Comparison of ENCODE assay signal across 23 cellular contexts in the genomic region with DNA sequence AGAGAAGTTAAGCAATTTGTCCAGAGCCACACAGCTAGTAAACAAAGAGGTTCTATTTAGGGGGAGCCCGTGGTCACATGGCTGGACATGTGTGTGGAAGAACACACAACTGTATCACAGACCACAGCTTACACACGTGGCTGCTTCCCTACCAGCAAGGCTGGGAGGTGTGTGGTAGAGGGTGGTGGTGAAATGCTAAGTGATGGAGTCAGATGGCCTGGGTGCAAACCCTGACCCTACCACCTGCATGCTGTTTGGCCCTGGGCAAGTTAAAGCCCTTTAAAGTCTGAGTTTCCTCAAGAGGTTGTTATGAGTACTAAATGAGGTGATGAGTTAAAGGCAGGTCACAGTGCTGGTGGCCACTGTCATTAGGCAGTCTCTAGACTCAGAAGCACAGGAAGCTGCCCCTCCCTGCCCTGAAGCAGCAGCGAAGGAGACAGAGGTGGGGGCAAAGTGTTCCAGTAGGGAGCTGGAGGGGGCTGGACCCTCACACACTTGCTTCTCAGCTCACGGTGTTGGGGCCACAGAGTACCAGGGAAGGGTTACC.
"Had no signal": no experiment of that assay in that cellular context is flagged by ENCODE, and none has a peak within 500 bp of the region (broad histone marks: within the 10 kb centered on the region; RNA-seq: fewer than 3 reads in every experiment).

No MANE protein-coding gene starts in this region.

- H3K36me3 ChIP-seq: cardiac muscle cell, lower lobe of right lung, tibial artery had no signal

- FAIRE-seq: small intestine had no signal

- H3K27ac ChIP-seq: cardiac muscle cell, lower lobe of right lung, tibial artery had no signal

- H3K9me3 Mint-ChIP-seq: activated CD4-positive, alpha-beta memory T cell treated with anti-CD3 and anti-CD28 coated beads for 36 hours; activated T-helper 2 cell treated with anti-CD3 and anti-CD28 coated beads, Interferon-gamma antibody, Interleukin-2, Interleukin-4, amounts not matched to agents 10 μg/mL and 5 μg/mL and 100 μg/mL, durations not matched to agents 14 hours and 24 hours and 36 hours; dendritic cell treated with granulocyte-macrophage colony-stimulating factor and Interleukin-4, amounts not matched to agents 40 ng/mL and 50 ng/mL, for 4 days; naive B cell; stimulated activated naive CD8-positive, alpha-beta T cell treated with anti-CD3 and anti-CD28 coated beads, Interleukin-15, Interleukin-2, amounts not matched to agents 100 ng/mL and 50 ng/mL, for 24 hours; T-helper 2 cell treated with Interferon-gamma antibody and Interleukin-4, amounts not matched to agents 5 μg/mL and 100 μg/mL, for 36 hours had no signal

- ATAC-seq: left lobe of liver, lower lobe of right lung, sciatic nerve, SK-N-SH treated with all-trans-retinoic acid at 6 μM for 48 hours had no signal

- H3K27ac Mint-ChIP-seq: activated CD4-positive, alpha-beta memory T cell treated with anti-CD3 and anti-CD28 coated beads for 36 hours; activated T-helper 2 cell treated with anti-CD3 and anti-CD28 coated beads, Interferon-gamma antibody, Interleukin-2, Interleukin-4, amounts not matched to agents 10 μg/mL and 5 μg/mL and 100 μg/mL, durations not matched to agents 14 hours and 24 hours and 36 hours; dendritic cell treated with granulocyte-macrophage colony-stimulating factor and Interleukin-4, amounts not matched to agents 40 ng/mL and 50 ng/mL, for 4 days; stimulated activated naive CD8-positive, alpha-beta T cell treated with anti-CD3 and anti-CD28 coated beads, Interleukin-15, Interleukin-2, amounts not matched to agents 100 ng/mL and 50 ng/mL, for 24 hours; T-helper 2 cell treated with Interferon-gamma antibody and Interleukin-4, amounts not matched to agents 5 μg/mL and 100 μg/mL, for 36 hours had no signal

- H3K27me3 ChIP-seq: cardiac muscle cell, tibial artery had no signal

- H3K36me3 Mint-ChIP-seq: activated CD4-positive, alpha-beta memory T cell treated with anti-CD3 and anti-CD28 coated beads for 36 hours; naive B cell had no signal

- H3K27me3 Mint-ChIP-seq: stimulated activated naive CD8-positive, alpha-beta T cell treated with anti-CD3 and anti-CD28 coated beads, Interleukin-15, Interleukin-2, amounts not matched to agents 100 ng/mL and 50 ng/mL, for 24 hours had no signal

- H3K4me1 Mint-ChIP-seq: naive B cell had no signal

- DNase-seq: activated CD4-positive, alpha-beta memory T cell treated with anti-CD3 and anti-CD28 coated beads for 36 hours; activated CD4-positive, alpha-beta T cell treated with anti-CD3 and anti-CD28 coated beads for 1 hour; activated naive CD4-positive, alpha-beta T cell; activated T-cell treated with anti-CD3 and anti-CD28 coated beads, Interleukin-2, amount 50 U/mL, for 1 hour; effector CD8-positive, alpha-beta T cell; erythroblast; foreskin fibroblast; lower lobe of right lung; mesendoderm; naive B cell; occipital lobe; small intestine; stimulated activated CD4-positive, alpha-beta T cell treated with anti-CD3 and anti-CD28 coated beads, Interleukin-2, amount 100 ng/mL, for 48 hours; stimulated activated CD8-positive, alpha-beta memory T cell treated with anti-CD3 and anti-CD28 coated beads, Interleukin-4, amount 100 ng/mL, for 48 hours; tibial artery had no signal

- H3K4me3 Mint-ChIP-seq: activated CD4-positive, alpha-beta memory T cell treated with anti-CD3 and anti-CD28 coated beads for 36 hours; dendritic cell treated with granulocyte-macrophage colony-stimulating factor and Interleukin-4, amounts not matched to agents 40 ng/mL and 50 ng/mL, for 4 days; naive B cell; stimulated activated naive CD8-positive, alpha-beta T cell treated with anti-CD3 and anti-CD28 coated beads, Interleukin-15, Interleukin-2, amounts not matched to agents 100 ng/mL and 50 ng/mL, for 24 hours; T-helper 2 cell treated with Interferon-gamma antibody and Interleukin-4, amounts not matched to agents 5 μg/mL and 100 μg/mL, for 36 hours had no signal

- H3K9me3 ChIP-seq: lower lobe of right lung, tibial artery had no signal

- H3K4me3 ChIP-seq: cardiac muscle cell, lower lobe of right lung, tibial artery had no signal

- H3K4me1 ChIP-seq: lower lobe of right lung had no signal
